ENCODE assay signal across 7 cellular contexts in the genomic region with DNA sequence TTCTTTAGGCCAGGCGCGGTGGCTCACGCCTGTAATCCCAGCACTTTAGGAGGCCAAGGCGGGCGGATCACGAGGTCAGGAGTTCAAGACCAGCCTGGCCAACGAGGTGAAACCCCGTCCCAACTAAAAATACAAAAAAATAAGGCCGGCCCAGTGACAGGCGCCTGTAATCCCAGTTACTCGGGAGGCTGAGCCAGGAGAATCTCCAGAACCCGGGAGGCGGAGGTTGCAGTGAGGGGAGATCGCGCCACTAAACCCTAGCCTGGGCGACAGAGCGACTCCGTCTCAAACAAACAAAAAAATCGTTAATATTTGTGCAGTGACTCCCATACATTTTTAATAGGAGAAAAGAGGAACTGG. TPM values are rescaled to one million over a fixed set of nuclear protein-coding genes. Genes with fewer than 3 reads are reported as not detected.
DNase-seq lines count a peak whose midpoint lies in the region; ATAC-seq and TF ChIP-seq lines count a peak whose summit lies in the region.
"Not testable (repeated sequence)": the region's sequence is repeated elsewhere in the genome, so short reads cannot be mapped to it uniquely, and the experiment has no call there.

No MANE protein-coding gene starts in this region.

- intact Hi-C loops in gastrocnemius medialis (cut with DNase I; ENCODE audit: low total_unique reads): not testable (repeated sequence)

- peak in 1 of 2 donors; percentile 1 for DNase-seq in fibroblast of lung (ENCODE audit: low read depth in 2 of 2)
- DNase-seq in lung (ENCODE audit: low spot score); gastrocnemius medialis: not testable (repeated sequence)

- H3K36me3 ChIP-seq in fibroblast of lung (ENCODE audit: control insufficient read depth, insufficient read depth, low read length): not testable (repeated sequence)
- H3K36me3 ChIP-seq in lung (ENCODE audit: control insufficient read depth in 2 of 2, insufficient read depth in 2 of 2, low read length in 2 of 2) (peaks cover 9 to 15% of the 10 kb centered on the region in 2 donors), gastrocnemius medialis (peaks cover 0 to 36% of the 10 kb centered on the region in 2 donors)

- H3K27me3 ChIP-seq in fibroblast of lung (ENCODE audit: control insufficient read depth, insufficient read depth, low read length); lung (ENCODE audit: control insufficient read depth, insufficient read depth); gastrocnemius medialis: not testable (repeated sequence)

- 2 to 3% methylated on average over 19 of the region's 19 CpGs for WGBS in lung, 2 donors

- peak overlapping the region; percentile 74 for H3K4me2 ChIP-seq in fibroblast of lung (ENCODE audit: extremely low read depth, insufficient read depth, low read length)

- peak overlapping the region; percentile 91 for H2AFZ ChIP-seq in fibroblast of lung (ENCODE audit: low read length)

- not testable (repeated sequence) for H3K9me3 ChIP-seq in fibroblast of lung (ENCODE audit: control insufficient read depth, insufficient read depth, low read depth, low read length); lung (ENCODE audit: control insufficient read depth in 2 of 2, insufficient read depth in 1 of 2, low read length in 1 of 2); gastrocnemius medialis

- H3K79me2 ChIP-seq in fibroblast of lung (ENCODE audit: control insufficient read depth, insufficient read depth, low read length): not testable (repeated sequence)

- ATAC-seq in GM18909 (IDR thresholded peaks at IDR 0.05; ENCODE audit: poor library complexity, unreplicated experiment) (peak; percentile 15), HG03354 (IDR thresholded peaks at IDR 0.05; ENCODE audit: poor library complexity, severe bottlenecking, unreplicated experiment) (peak; percentile 11), SK-N-SH treated with all-trans-retinoic acid at 6 μM for 48 hours (peak; percentile 40), gastrocnemius medialis (peak; percentile 8 to 21)
- not testable (repeated sequence) for ATAC-seq in lung (ENCODE audit: insufficient read depth, low FRiP score)

- H3K27ac ChIP-seq in angular gyrus (ENCODE audit: low read depth, low read length) (peak overlapping the region; percentile 60), fibroblast of lung (ENCODE audit: insufficient read depth, low read length) (peak overlapping the region; percentile 84), lung (ENCODE audit: low read depth in 1 of 2, low read length in 1 of 2) (peak overlapping the region; percentile 93 to 97), gastrocnemius medialis (peak overlapping the region; percentile 85 to 97 (median 86))

- H3K4me3 ChIP-seq in fibroblast of lung (replicated peaks in 1 of 4; ENCODE audit: control extremely low read depth in 1 of 4, insufficient read depth in 1 of 4, low read depth in 3 of 4, low read length in 4 of 4) (peak overlapping the region; percentile 69 to 94 (median 75)), lung (peak overlapping the region; percentile 63), gastrocnemius medialis (peak overlapping the region; percentile 74 to 99 (median 86))

- TF ChIP-seq POLR2A in gastrocnemius medialis (IDR thresholded peaks at IDR 0.05): not testable (repeated sequence)

- in situ Hi-C loops in gastrocnemius medialis (cut with MboI; ENCODE audit: low sequenced_read_pairs in 4 of 4): not testable (repeated sequence)

- not testable (repeated sequence) for TF ChIP-seq CTCF in fibroblast of lung (conservative IDR thresholded peaks at IDR 0.05 in 1 of 2, IDR thresholded peaks at IDR 0.05 in 1 of 2; ENCODE audit: low read depth in 1 of 2, low read length in 2 of 2); lung (IDR thresholded peaks at IDR 0.05; ENCODE audit: control extremely low read depth, extremely low read depth); gastrocnemius medialis (IDR thresholded peaks at IDR 0.05 in 4 of 5, conservative IDR thresholded peaks at IDR 0.05 in 1 of 5)

- not testable (repeated sequence) for H3K4me1 ChIP-seq in fibroblast of lung (ENCODE audit: control insufficient read depth, extremely low read depth, insufficient read depth, low read length); gastrocnemius medialis
- peaks cover 0 to 10% of the 10 kb centered on the region in 2 donors for H3K4me1 ChIP-seq in lung (ENCODE audit: control insufficient read depth in 2 of 2, insufficient read depth in 2 of 2, low read length in 2 of 2)

- peak overlapping the region; percentile 71 for H3K9ac ChIP-seq in fibroblast of lung (ENCODE audit: insufficient read depth, low read length)

- H4K20me1 ChIP-seq in fibroblast of lung (ENCODE audit: control insufficient read depth, extremely low read depth, insufficient read depth, low read length): not testable (repeated sequence)

RNA-seq across cellular contexts. Expression of a gene that starts 0.7 kb away (rescaled TPM):
- 1.8 and 2.3 TPM in 2 replicates for total RNA-seq in fibroblast of lung
- polyA plus RNA-seq in fibroblast of lung: 2.4 and 3.6 TPM in 2 replicates
- 1.5 and 2.8 TPM in 2 replicates for polyA plus RNA-seq in fibroblast of lung (2012)
- 1.3 and 3.2 TPM in 2 replicates for polyA minus RNA-seq in fibroblast of lung (ENCODE audit: low replicate concordance)
- total RNA-seq in lung: 10 to 100 TPM; 12.0 to 27.3 TPM
- 1 to 10 TPM; 2.7 to 3.2 TPM for polyA plus RNA-seq in lung
- total RNA-seq in gastrocnemius medialis: 1 to 10 TPM; 1.9 to 3.5 (median 2.9) TPM
